ENCODE assay signal across 22 cellular contexts in the genomic region with DNA sequence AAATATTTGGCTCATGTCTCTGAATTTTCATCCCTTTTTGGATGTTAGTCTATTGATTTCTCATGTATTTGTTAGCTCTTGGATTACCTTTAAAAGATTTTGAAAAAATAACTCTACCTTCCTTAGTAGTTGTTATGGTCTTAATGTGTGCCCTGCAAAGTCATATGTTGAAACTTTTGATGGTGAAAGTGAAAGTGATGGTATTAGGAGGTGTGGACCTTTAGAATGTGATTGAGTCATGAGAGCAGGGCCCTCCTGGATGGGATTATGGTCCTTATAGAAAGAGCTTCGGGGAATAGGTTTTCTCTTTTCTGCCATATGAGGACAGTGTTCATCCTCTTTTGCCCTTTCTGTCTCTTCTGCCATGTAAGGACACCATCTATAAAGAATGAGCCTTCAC. TPM values are rescaled to one million over a fixed set of nuclear protein-coding genes. Genes with fewer than 3 reads are reported as not detected.
"Had no signal": no experiment of that assay in that cellular context is flagged by ENCODE, and none has a peak within 500 bp of the region (broad histone marks: within the 10 kb centered on the region; RNA-seq: fewer than 3 reads in every experiment).

No MANE protein-coding gene starts in this region.

- ATAC-seq: SK-N-SH treated with all-trans-retinoic acid at 6 μM for 48 hours had no signal

- DNase-seq: KBM-7, MV-4-11, NCI-H1048, NCI-H1105, NCI-H1417, NCI-H1436 treated with DMSO at 0.1 percent for 48 hours, NCI-H1694, NCI-H187 treated with DMSO at 0.1 percent for 48 hours, NCI-H2029 treated with DMSO at 0.1 percent for 48 hours, NCI-H2171 treated with DMSO at 0.1 percent for 48 hours, NCI-H345, NCI-H524, NCI-H526 treated with DMSO at 0.1 percent for 48 hours, NCI-H774, Right ventricle myocardium superior, RPMI8226, T-helper 1 cell, T-helper 2 cell had no signal

RNA-seq across cellular contexts. Expression of a gene that starts 33.6 kb away (rescaled TPM):
- total RNA-seq: HT-29, MCF 10A, NCI-H460 had no signal
